ENCODE assay signal across 28 cellular contexts in genomic region chrX:155985208-155985607, GRCh38. TPM values are rescaled to one million over a fixed set of nuclear protein-coding genes. Genes with fewer than 3 reads are reported as not detected.
"Had no signal": no experiment of that assay in that cellular context is flagged by ENCODE, and none has a peak within 500 bp of the region (broad histone marks: within the 10 kb centered on the region; RNA-seq: fewer than 3 reads in every experiment).

No MANE protein-coding gene starts in this region.

- H3K9me3 ChIP-seq: gastrocnemius medialis had no signal

- H3K4me3 ChIP-seq: esophagus muscularis mucosa, gastrocnemius medialis had no signal

- H3K27ac ChIP-seq: brain microvascular endothelial cell, esophagus muscularis mucosa, foreskin keratinocyte, gastrocnemius medialis had no signal

- ATAC-seq: activated T-cell treated with anti-CD3 and anti-CD28 coated beads, Interleukin-2, amount 50 U/mL, for 72 hours; effector memory CD8-positive, alpha-beta T cell; foreskin keratinocyte; gastrocnemius medialis; WTC11 had no signal

- DNase-seq: activated CD4-positive, alpha-beta memory T cell treated with anti-CD3 and anti-CD28 coated beads, Interleukin-2, amount 10 ng/mL, durations not matched to agents 7 days and 5 days; activated CD4-positive, alpha-beta T cell treated with anti-CD3 and anti-CD28 coated beads for 1 hour; activated CD4-positive, alpha-beta T cell treated with anti-CD3 and anti-CD28 coated beads for 4 hours; activated CD4-positive, alpha-beta T cell treated with anti-CD3 and anti-CD28 coated beads, Interleukin-2, amount 10 ng/mL, durations not matched to agents 7 days and 5 days; activated CD4-positive, alpha-beta T cell treated with anti-CD3 and anti-CD28 coated beads, Interleukin-2, amount 50 U/mL, for 4 hours; activated CD8-positive, alpha-beta memory T cell treated with anti-CD3 and anti-CD28 coated beads, Interleukin-2, amount 50 U/mL, for 48 hours; activated gamma-delta T cell treated with Interleukin-2 at 50 U/mL for 16 hours; activated naive CD4-positive, alpha-beta T cell treated with anti-CD3 and anti-CD28 coated beads, Interleukin-2, amount 50 U/mL, for 16 hours; activated naive CD4-positive, alpha-beta T cell treated with Interleukin-2 at 50 U/mL for 16 hours; activated T-cell treated with anti-CD3 and anti-CD28 coated beads for 4 hours; activated T-cell treated with anti-CD3 and anti-CD28 coated beads, Interleukin-2, amount 50 U/mL, for 24 hours; activated T-cell treated with anti-CD3 and anti-CD28 coated beads, Interleukin-2, amount 50 U/mL, for 72 hours; amniotic stem cell; anterior cingulate cortex; brain microvascular endothelial cell; cortex of kidney; dermis blood vessel endothelial cell; effector CD4-positive, alpha-beta T cell; effector memory CD8-positive, alpha-beta T cell; erythroblast; foreskin keratinocyte; gastrocnemius medialis; glutamatergic neuron; T-helper 2 cell had no signal

- H3K4me1 ChIP-seq: esophagus muscularis mucosa, foreskin keratinocyte, gastrocnemius medialis had no signal

- H3K27me3 ChIP-seq: brain microvascular endothelial cell, foreskin keratinocyte, gastrocnemius medialis had no signal

- H3K36me3 ChIP-seq: brain microvascular endothelial cell, esophagus muscularis mucosa, gastrocnemius medialis had no signal

RNA-seq across cellular contexts. Expression of gene IL9R, which starts 12.3 kb away (rescaled TPM):
- total RNA-seq: astrocyte, bronchial epithelial cell, dermis blood vessel endothelial cell had no signal
